ENCODE assay signal across 7 cellular contexts in the genomic region with DNA sequence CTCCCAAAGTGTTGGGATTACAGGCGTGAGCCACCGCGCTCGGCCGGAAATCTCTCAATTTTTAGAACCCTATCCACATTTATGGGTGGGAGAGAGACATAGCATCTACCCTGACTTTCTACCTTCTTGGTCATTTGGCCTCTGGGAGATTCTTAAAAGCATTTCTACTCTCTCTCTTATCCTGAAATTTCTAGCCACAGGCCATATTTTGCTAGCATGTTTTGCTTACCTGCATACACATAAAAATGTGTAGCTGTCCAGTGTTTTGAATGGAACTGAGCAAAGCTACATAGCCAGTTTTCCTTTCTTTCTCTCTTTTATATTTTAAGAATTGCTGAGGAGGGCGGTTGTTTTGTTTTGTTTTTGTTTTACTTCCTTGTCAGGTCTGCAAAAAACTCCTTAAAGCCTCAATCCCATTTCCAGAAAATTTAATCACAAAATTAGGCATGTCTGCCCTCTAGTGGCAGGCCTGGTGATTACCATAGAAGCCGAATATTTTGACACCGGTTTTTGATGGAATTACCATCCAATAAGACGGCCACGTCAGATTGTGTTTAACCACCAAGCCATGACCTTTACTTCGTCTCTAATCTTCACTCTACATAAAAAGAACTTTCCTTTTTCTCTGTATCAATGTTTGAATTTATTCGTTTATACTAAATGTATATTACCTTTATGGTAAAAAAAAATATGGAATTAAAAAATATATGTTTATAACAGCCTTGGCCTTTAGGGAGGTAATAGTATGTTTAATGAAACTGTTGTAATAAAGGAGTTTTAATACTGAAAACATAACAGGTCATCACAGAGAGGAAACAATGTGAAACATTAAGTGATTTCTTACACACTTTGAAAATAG. TPM values are rescaled to one million over a fixed set of nuclear protein-coding genes. Genes with fewer than 3 reads are reported as not detected.
A peak's percentile ranks its signal among the peaks of the same experiment; 100 is the strongest.
DNase-seq lines count a peak whose midpoint lies in the region; ATAC-seq and TF ChIP-seq lines count a peak whose summit lies in the region.

No MANE protein-coding gene starts in this region.

- 38 to 44% (median 42%) methylated on average over 11 to 12 of the region's 12 CpGs for WGBS in psoas muscle, 3 donors

- no peaks in the 10 kb centered on the region for H3K27me3 ChIP-seq in GM06990 (replicated peaks; ENCODE audit: control insufficient read depth, insufficient read depth, low read length)
- 0 out of 2 replicates have a peak, but pooled peaks cover 1% of the 10 kb centered on the region for H3K27me3 ChIP-seq in PC-3 (ENCODE audit: low read length)
- H3K27me3 ChIP-seq in psoas muscle (ENCODE audit: insufficient read depth in 3 of 3, low read length in 2 of 3) = peaks cover 0 to 4% (median 0%) of the 10 kb centered on the region in 3 donors

- BruUV-seq in PC-3 (replicated peaks; lab: Mats Ljungman, UMichigan) = no TSS peak

- no peaks in the 10 kb centered on the region for H4K20me1 ChIP-seq in PC-3 (ENCODE audit: low read length)

- CTCF ChIA-PET in PC-3 (lab: Charles Lee) = no interaction called here

- ATAC-seq in HG03520 (IDR thresholded peaks at IDR 0.05; ENCODE audit: unreplicated experiment) (peak; percentile 50), PC-3 (peak; percentile 35; the same call in 1 of the 2 replicates), psoas muscle (peak in 1 of 4 donors; percentile 48), HG03045 (IDR thresholded peaks at IDR 0.05; ENCODE audit: unreplicated experiment) (no peak)

- H3K4me3 ChIP-seq in GM06990 (replicated peaks; ENCODE audit: low read depth, low read length) (no peak overlapping the region), PC-3 (ENCODE audit: low read length) (no peak overlapping the region), psoas muscle (no peak overlapping the region)

- TF ChIP-seq CTCF in GM06990 (IDR thresholded peaks at IDR 0.05; ENCODE audit: insufficient read depth, low read length, poor library complexity, severe bottlenecking) (peak; percentile 79), PC-3 (conservative IDR thresholded peaks at IDR 0.05; ENCODE audit: low read depth, low read length) (peak; percentile 83), psoas muscle (IDR thresholded peaks at IDR 0.05) (peak; percentile 83)

- H3K9ac ChIP-seq in PC-3 (ENCODE audit: low read length) = no peak overlapping the region

- POLR2A ChIA-PET in PC-3 (lab: Charles Lee; ENCODE audit: unreplicated experiment) = no interaction called here

- H3K4me2 ChIP-seq in PC-3 (ENCODE audit: low read length) = peak overlapping the region; percentile 48

- H3K27ac ChIP-seq in PC-3 (ENCODE audit: low read length) = no peak overlapping the region
- no peak overlapping the region for H3K27ac ChIP-seq in psoas muscle

- intact Hi-C loops in PC-3 (cut with micrococcal nuclease) (loop anchor here (1.0 to 5.0 kb wide), 2 partner anchors 10 to 1006 kb away; no protein-coding TSS in a partner anchor), head of caudate nucleus (cut with DNase I) (no loop called here), psoas muscle (cut with DNase I) (no loop called here)

- no peaks in the 10 kb centered on the region for H3K36me3 ChIP-seq in GM06990 (ENCODE audit: control insufficient read depth, insufficient read depth, low read length)
- H3K36me3 ChIP-seq in PC-3 (ENCODE audit: low read depth, low read length) = no peaks in the 10 kb centered on the region
- no peaks in the 10 kb centered on the region for H3K36me3 ChIP-seq in psoas muscle (ENCODE audit: insufficient read depth in 1 of 2, low read depth in 1 of 2)

- H3K9me2 ChIP-seq in PC-3 (replicated peaks; ENCODE audit: low read length) = no peaks in the 10 kb centered on the region

- no peaks in the 10 kb centered on the region for H3K79me2 ChIP-seq in PC-3 (ENCODE audit: low read length)

- H3K4me1 ChIP-seq in PC-3 (ENCODE audit: insufficient read depth, low read length) (no peaks in the 10 kb centered on the region; the same call in 1 of the 2 replicates), psoas muscle (no peaks in the 10 kb centered on the region)

- no peaks in the 10 kb centered on the region for H3F3A ChIP-seq in PC-3 (ENCODE audit: low read length, unreplicated experiment)

- DNase-seq in GM06990 (ENCODE audit: extremely low read depth, insufficient read length) = peak; percentile 10
- DNase-seq in PC-3 = peak; percentile 76
- DNase-seq in activated naive CD4-positive, alpha-beta T cell treated with anti-CD3 and anti-CD28 coated beads, Interleukin-2, amount 50 U/mL, for 16 hours = peak; percentile 30
- peak; percentile 13 to 89 (median 72) for DNase-seq in head of caudate nucleus
- DNase-seq in psoas muscle = peak; percentile 48 to 53

- H2AFZ ChIP-seq in PC-3 (ENCODE audit: low read length) = peak overlapping the region; percentile 63

- H3K9me3 ChIP-seq in PC-3 (ENCODE audit: low read length) (no peaks in the 10 kb centered on the region), psoas muscle (no peaks in the 10 kb centered on the region)

RNA-seq across cellular contexts. Expression of gene OXGR1, which starts 34.4 kb away (rescaled TPM):
- total RNA-seq in PC-3 (2014; rRNA removed) (not detected in 2 replicates), psoas muscle (not detected)
- under 1 TPM; 0.03 to 0.06 (median 0.05) TPM for polyA plus RNA-seq in psoas muscle

Comparison
In these comparisons a context has a peak if more than half of its experiments do, and no peak if none do; other contexts are left out.
1. DNase-seq: peak in every context shown above with its lines; median percentile 76 in PC-3; 72 in head of caudate nucleus; 50 in psoas muscle; 30 in activated naive CD4-positive, alpha-beta T cell treated with anti-CD3 and anti-CD28 coated beads, Interleukin-2, amount 50 U/mL, for 16 hours; 10 in GM06990.